8 cellular contexts compared by ENCODE assay signal in genomic region chr1:23810818-23811420, GRCh38. TPM values are rescaled to one million over a fixed set of nuclear protein-coding genes. Genes with fewer than 3 reads are reported as not detected.
DNase-seq lines count a peak whose midpoint lies in the region; ATAC-seq and TF ChIP-seq lines count a peak whose summit lies in the region.

No MANE protein-coding gene starts in this region.

- H3K27ac ChIP-seq in Panc1 (ENCODE audit: low read length) (no peak overlapping the region), hepatocyte (peak overlapping the region; percentile 88)

- H3K4me3 ChIP-seq in Panc1 (ENCODE audit: low read depth in 2 of 2, low read length in 2 of 2) (no peak overlapping the region), hepatocyte (no peak overlapping the region)

- H3K9me3 Mint-ChIP-seq in activated naive CD8-positive, alpha-beta T cell (ENCODE audit: low read depth), result no peaks in the 10 kb centered on the region

- H3K4me1 ChIP-seq in Panc1 (ENCODE audit: control insufficient read depth, insufficient read depth, low read length), result no peaks in the 10 kb centered on the region
- H3K4me1 ChIP-seq in hepatocyte (ENCODE audit: insufficient read depth), result peaks cover 6% of the 10 kb centered on the region

- no peaks in the 10 kb centered on the region for H4K20me1 ChIP-seq in hepatocyte (ENCODE audit: insufficient read depth, poor library complexity, severe bottlenecking)

- H3K9me3 ChIP-seq in Panc1 (ENCODE audit: control insufficient read depth, insufficient read depth, low read depth, low read length) (no peaks in the 10 kb centered on the region), hepatocyte (ENCODE audit: low read depth) (no peaks in the 10 kb centered on the region)

- H3K4me3 Mint-ChIP-seq in activated naive CD8-positive, alpha-beta T cell, result no peak overlapping the region

- no peaks in the 10 kb centered on the region for H3K9me2 ChIP-seq in hepatocyte (replicated peaks; ENCODE audit: insufficient read depth)

- H3K36me3 ChIP-seq in Panc1 (ENCODE audit: control insufficient read depth, insufficient read depth, low read length) (no peaks in the 10 kb centered on the region), hepatocyte (replicated peaks; ENCODE audit: insufficient read depth, low read depth) (no peaks in the 10 kb centered on the region)

- 80% methylated on average over 3 of the region's 3 CpGs for WGBS in hepatocyte (ENCODE audit: low lambda C conversion rate, missing lambda C conversion rate)

- H3K36me3 Mint-ChIP-seq in activated naive CD8-positive, alpha-beta T cell, result peaks cover 2% of the 10 kb centered on the region

- CTCF ChIA-PET in Panc1 (lab: Charles Lee), result interaction anchor here (0.7 to 1.5 kb wide), 6 partner anchors 10 to 106 kb away, joined by 4 to 16 read pairs (median 4); no protein-coding TSS in a partner anchor

- H3K27me3 ChIP-seq in Panc1 (ENCODE audit: control insufficient read depth, insufficient read depth, low read length) (no peaks in the 10 kb centered on the region), hepatocyte (no peaks in the 10 kb centered on the region)

- H3K4me2 ChIP-seq in hepatocyte, result no peak overlapping the region

- H3K79me2 ChIP-seq in hepatocyte, result no peaks in the 10 kb centered on the region

- H3K27ac Mint-ChIP-seq in activated naive CD8-positive, alpha-beta T cell, result peak overlapping the region; percentile 46

- no peaks in the 10 kb centered on the region for H3K27me3 Mint-ChIP-seq in activated naive CD8-positive, alpha-beta T cell

- peaks cover 10% of the 10 kb centered on the region for H3K4me1 Mint-ChIP-seq in activated naive CD8-positive, alpha-beta T cell (ENCODE audit: low read depth)

- no TSS peak for BruUV-seq in Panc1 (replicated peaks; lab: Mats Ljungman, UMichigan)

- TF ChIP-seq CTCF in Panc1 (IDR thresholded peaks at IDR 0.05) (peak; percentile 82), hepatocyte (IDR thresholded peaks at IDR 0.05; ENCODE audit: poor library complexity) (peak; percentile 44)

- peak; percentile 60; the same call in 1 of the 2 replicates for ATAC-seq in Panc1
- no peak for ATAC-seq in GM21367 (IDR thresholded peaks at IDR 0.05; ENCODE audit: unreplicated experiment)

- intact Hi-C loops in Panc1 (cut with micrococcal nuclease; ENCODE audit: unreplicated experiment), result loop anchor here (10.0 kb wide), 1 partner anchor 104 kb away; the partner anchor contains the start of gene CNR2

- no peak overlapping the region for H2AFZ ChIP-seq in hepatocyte

- DNase-seq in COLO668 (lab: John Stamatoyannopoulos, UW; ENCODE audit: unreplicated experiment), result peak; percentile 60
- peak; percentile 31 for DNase-seq in HCEC 1CT
- DNase-seq in Panc1 (ENCODE audit: low read depth, low spot score), result no peak
- peak; percentile 65 for DNase-seq in hepatocyte (ENCODE audit: low spot score)
- peak; percentile 53 to 54 for DNase-seq in stimulated activated CD4-positive, alpha-beta T cell treated with anti-CD3 and anti-CD28 coated beads, Interleukin-2, amount 100 ng/mL, for 48 hours
- DNase-seq in GM19240 (ENCODE audit: insufficient read length, low spot score), result no peak

- in situ Hi-C loops in Panc1 (cut with HindIII; ENCODE audit: low pct_unique_long_range_greater_than_20kb, low sequenced_read_pairs), result no loop called here

- POLR2A ChIA-PET in Panc1 (lab: Charles Lee), result interaction anchor here (0.6 kb wide), 1 partner anchor 18 kb away, joined by 4 read pairs; no protein-coding TSS in a partner anchor

RNA-seq across cellular contexts. Expression of gene GALE, which starts 10.4 kb away (rescaled TPM):
- total RNA-seq in Panc1 (2021; ENCODE audit: unreplicated experiment) (114 TPM), hepatocyte (73.6 and 89.9 TPM in 2 replicates)
- 112 TPM for polyA plus RNA-seq in Panc1 (2012; ENCODE audit: insufficient read length)
- 114 and 117 TPM in 2 replicates for polyA plus RNA-seq in hepatocyte

RNA-seq across cellular contexts. Expression of gene HMGCL, which starts 14.3 kb away (rescaled TPM):
- total RNA-seq in Panc1 (2021; ENCODE audit: unreplicated experiment), result 30.8 TPM
- polyA plus RNA-seq in Panc1 (2012; ENCODE audit: insufficient read length), result 34.1 TPM
- 78.5 and 87.5 TPM in 2 replicates for total RNA-seq in hepatocyte
- 79.0 and 90.7 TPM in 2 replicates for polyA plus RNA-seq in hepatocyte

RNA-seq across cellular contexts. Expression of gene LYPLA2, which starts 20.0 kb away (rescaled TPM):
- total RNA-seq in Panc1 (2021; ENCODE audit: unreplicated experiment), result 82.9 TPM
- polyA plus RNA-seq in Panc1 (2012; ENCODE audit: insufficient read length), result 106 TPM
- total RNA-seq in hepatocyte, result 73.2 and 108 TPM in 2 replicates
- polyA plus RNA-seq in hepatocyte, result 162 and 163 TPM in 2 replicates

RNA-seq across cellular contexts. Expression of gene PITHD1, which starts 32.7 kb away (rescaled TPM):
- 48.9 TPM for total RNA-seq in Panc1 (2021; ENCODE audit: unreplicated experiment)
- polyA plus RNA-seq in Panc1 (2012; ENCODE audit: insufficient read length), result 43.0 TPM
- total RNA-seq in hepatocyte, result 45.1 and 49.4 TPM in 2 replicates
- polyA plus RNA-seq in hepatocyte, result 28.4 and 29.3 TPM in 2 replicates

RNA-seq across cellular contexts. Expression of gene FUCA1, which starts 57.2 kb away (rescaled TPM):
- total RNA-seq in Panc1 (2021; ENCODE audit: unreplicated experiment) (14.3 TPM), hepatocyte (59.0 and 69.4 TPM in 2 replicates)
- 9.8 TPM for polyA plus RNA-seq in Panc1 (2012; ENCODE audit: insufficient read length)
- 55.3 and 74.2 TPM in 2 replicates for polyA plus RNA-seq in hepatocyte

Comparison
In these comparisons a context has a peak if more than half of its experiments do, and no peak if none do; other contexts are left out.
1. DNase-seq: peak in COLO668 (single experiment), HCEC 1CT (single experiment), hepatocyte (single experiment) and stimulated activated CD4-positive, alpha-beta T cell treated with anti-CD3 and anti-CD28 coated beads, Interleukin-2, amount 100 ng/mL, for 48 hours (2 of 2); none in Panc1 (single experiment) and GM19240 (single experiment).